In genomic region chr16:85312174-85312573, GRCh38 we compare ENCODE assay signal across 1 cellular context.
TF ChIP-seq lines count a peak whose summit lies in the region.

No MANE protein-coding gene starts in this region.

TF ChIP-seq in HepG2, 621 proteins besides CTCF, POLR2A, EP300 and RAD21:
- 0 out of 2 replicates have a peak, but pooled peaks have one; percentile 1 for TF ChIP-seq BCL3 (CRISPR knock-in tag; IDR thresholded peaks at IDR 0.05)
- no peak for TF ChIP-seq ZNF18 (CRISPR knock-in tag; IDR thresholded peaks at IDR 0.05; ENCODE audit: insufficient replicate concordance)
- TF ChIP-seq ZNF225 (CRISPR knock-in tag; IDR thresholded peaks at IDR 0.05), result no peak
- TF ChIP-seq SAFB2 (CRISPR knock-in tag; IDR thresholded peaks at IDR 0.05; ENCODE audit: borderline replicate concordance, low read depth), result 0 out of 2 replicates have a peak, but pooled peaks have one; percentile 11
- TF ChIP-seq NFIB (CRISPR knock-in tag; IDR thresholded peaks at IDR 0.05; ENCODE audit: borderline replicate concordance), result no peak
- TF ChIP-seq EZH2 (conservative IDR thresholded peaks at IDR 0.05; ENCODE audit: low read depth, low read length), result peak; percentile 59; the same call in 1 of the 2 replicates
- no peak for TF ChIP-seq PAXIP1 (CRISPR knock-in tag; conservative IDR thresholded peaks at IDR 0.05)
